ENCODE assay signal across 25 cellular contexts in genomic region chr1:63115527-63115926, GRCh38.
"Had no signal": no experiment of that assay in that cellular context is flagged by ENCODE, and none has a peak within 500 bp of the region (broad histone marks: within the 10 kb centered on the region; RNA-seq: fewer than 3 reads in every experiment).

No MANE protein-coding gene starts in this region.

- H3K4me2 ChIP-seq: hepatocyte had no signal

- H3K36me3 ChIP-seq: heart right ventricle, lower lobe of right lung, ovary, sigmoid colon, spleen, tibial nerve, uterus had no signal

- H3K27ac ChIP-seq: heart right ventricle, hepatocyte, lower lobe of right lung, ovary, sigmoid colon, spleen, tibial nerve, uterus had no signal

- H3K9me3 Mint-ChIP-seq: naive thymus-derived CD8-positive, alpha-beta T cell; nephron; neural crest cell; stimulated activated memory B cell treated with anti-CD40 and anti-IgM and Interleukin-4, amounts not matched to agents 10 μg/mL and 1 μg/mL and 100 μg/mL, for 72 hours; stimulated activated naive CD8-positive, alpha-beta T cell treated with anti-CD3 and anti-CD28 coated beads, Interleukin-15, amount 100 ng/mL, for 72 hours; type B pancreatic cell had no signal

- H3K36me3 Mint-ChIP-seq: naive thymus-derived CD8-positive, alpha-beta T cell; stimulated activated memory B cell treated with anti-CD40 and anti-IgM and Interleukin-4, amounts not matched to agents 10 μg/mL and 1 μg/mL and 100 μg/mL, for 72 hours; type B pancreatic cell had no signal

- H2AFZ ChIP-seq: hepatocyte had no signal

- H3K27ac Mint-ChIP-seq: naive thymus-derived CD8-positive, alpha-beta T cell; nephron; progenitor cell of endocrine pancreas; stimulated activated memory B cell treated with anti-CD40 and anti-IgM and Interleukin-4, amounts not matched to agents 10 μg/mL and 1 μg/mL and 100 μg/mL, for 72 hours; stimulated activated naive CD8-positive, alpha-beta T cell treated with anti-CD3 and anti-CD28 coated beads, Interleukin-15, amount 100 ng/mL, for 72 hours; type B pancreatic cell had no signal

- H3K9me3 ChIP-seq: heart right ventricle, lower lobe of right lung, ovary, spleen, tibial nerve, uterus had no signal

- H3K27me3 ChIP-seq: ovary, sigmoid colon, tibial nerve, uterus had no signal

- H3K4me3 Mint-ChIP-seq: naive thymus-derived CD8-positive, alpha-beta T cell; nephron; neural crest cell; stimulated activated memory B cell treated with anti-CD40 and anti-IgM and Interleukin-4, amounts not matched to agents 10 μg/mL and 1 μg/mL and 100 μg/mL, for 72 hours; stimulated activated naive CD8-positive, alpha-beta T cell treated with anti-CD3 and anti-CD28 coated beads, Interleukin-15, amount 100 ng/mL, for 72 hours; type B pancreatic cell had no signal

- H3K79me2 ChIP-seq: hepatocyte had no signal

- H3K4me3 ChIP-seq: heart right ventricle, hepatocyte, lower lobe of right lung, ovary, sigmoid colon, spleen, tibial nerve, uterus had no signal

- H3K4me1 ChIP-seq: heart right ventricle, lower lobe of right lung, sigmoid colon, spleen, uterus had no signal

- FAIRE-seq: small intestine had no signal

- DNase-seq: heart right ventricle; islet precursor cell; left ventricle myocardium superior; lower lobe of right lung; mesenchymal stem cell; naive thymus-derived CD8-positive, alpha-beta T cell; occipital lobe; ovary; retina; right cardiac atrium; sigmoid colon; small intestine; spleen; stimulated activated CD4-positive, alpha-beta T cell treated with anti-CD3 and anti-CD28 coated beads, Interleukin-4, amount 100 ng/mL, for 24 hours; stimulated activated naive CD4-positive, alpha-beta T cell treated with Interleukin-2 at 50 U/mL for 16 hours; stimulated activated naive CD8-positive, alpha-beta T cell treated with anti-CD3 and anti-CD28 coated beads, Interleukin-15, amount 100 ng/mL, for 72 hours; substantia nigra; uterus had no signal

- ATAC-seq: heart right ventricle; left ventricle myocardium superior; lower lobe of right lung; naive thymus-derived CD8-positive, alpha-beta T cell; right cardiac atrium; stimulated activated memory B cell treated with anti-CD40 and anti-IgM and Interleukin-4, amounts not matched to agents 10 μg/mL and 1 μg/mL and 100 μg/mL, for 72 hours; stimulated activated naive CD8-positive, alpha-beta T cell treated with anti-CD3 and anti-CD28 coated beads, Interleukin-15, amount 100 ng/mL, for 72 hours had no signal

- H3K4me1 Mint-ChIP-seq: naive thymus-derived CD8-positive, alpha-beta T cell; nephron; stimulated activated memory B cell treated with anti-CD40 and anti-IgM and Interleukin-4, amounts not matched to agents 10 μg/mL and 1 μg/mL and 100 μg/mL, for 72 hours had no signal
